Comparison of ENCODE assay signal across 10 cellular contexts in genomic region chr20:36941403-36941835, GRCh38. TPM values are rescaled to one million over a fixed set of nuclear protein-coding genes. Genes with fewer than 3 reads are reported as not detected.
DNase-seq lines count a peak whose midpoint lies in the region; ATAC-seq and TF ChIP-seq lines count a peak whose summit lies in the region.
"Had no signal": no experiment of that assay in that cellular context is flagged by ENCODE, and none has a peak within 500 bp of the region (broad histone marks: within the 10 kb centered on the region; RNA-seq: fewer than 3 reads in every experiment).

No MANE protein-coding gene starts in this region.

- peak overlapping the region in 1 of 2 donors; percentile 17 for H3K9ac ChIP-seq in mucosa of rectum (ENCODE audit: low read depth in 1 of 2, low read length in 2 of 2)

- H3K4me1 Mint-ChIP-seq in osteocyte (ENCODE audit: unreplicated experiment): peaks cover 9% of the 10 kb centered on the region

- no peaks in the 10 kb centered on the region for H3K27me3 ChIP-seq in heart left ventricle
- no peaks in the 10 kb centered on the region for H3K27me3 ChIP-seq in ascending aorta
- no peaks in the 10 kb centered on the region for H3K27me3 ChIP-seq in mucosa of rectum (ENCODE audit: control insufficient read depth in 2 of 2, insufficient read depth in 2 of 2, low read length in 2 of 2)
- H3K27me3 ChIP-seq: BLaER1 treated with 17β-estradiol and CSF1 and Interleukin-3, amounts not matched to agents 10 nM and 100 nM had no signal

- no peaks in the 10 kb centered on the region for H3K27me3 Mint-ChIP-seq in osteocyte (ENCODE audit: unreplicated experiment)

- intact Hi-C loops in heart left ventricle (cut with DNase I) (no loop called here), cardiac septum (cut with DNase I) (no loop called here), ascending aorta (cut with DNase I) (no loop called here)

- H3K27ac Mint-ChIP-seq in osteocyte (ENCODE audit: unreplicated experiment): no peak overlapping the region

- H3K4me3 ChIP-seq in heart left ventricle (no peak overlapping the region), ascending aorta (no peak overlapping the region), mucosa of rectum (ENCODE audit: low read length in 2 of 2) (no peak overlapping the region), urinary bladder (ENCODE audit: low read depth, low read length) (no peak overlapping the region)
- H3K4me3 ChIP-seq: BLaER1 treated with 17β-estradiol and CSF1 and Interleukin-3, amounts not matched to agents 10 nM and 100 nM had no signal

- H3K4me3 Mint-ChIP-seq in osteocyte (ENCODE audit: unreplicated experiment): no peak overlapping the region

- H3K9me3 ChIP-seq in heart left ventricle (no peaks in the 10 kb centered on the region), ascending aorta (no peaks in the 10 kb centered on the region), mucosa of rectum (ENCODE audit: control insufficient read depth in 2 of 2, low read length in 2 of 2) (no peaks in the 10 kb centered on the region)
- H3K9me3 ChIP-seq: BLaER1 treated with 17β-estradiol and CSF1 and Interleukin-3, amounts not matched to agents 10 nM and 100 nM had no signal

- TF ChIP-seq CTCF in heart left ventricle (IDR thresholded peaks at IDR 0.05) (no peak), ascending aorta (IDR thresholded peaks at IDR 0.05) (no peak), osteocyte (IDR thresholded peaks at IDR 0.05) (no peak)

- TF ChIP-seq POLR2A in heart left ventricle (IDR thresholded peaks at IDR 0.05): no peak

- peaks cover 7% of the 10 kb centered on the region for H3K36me3 Mint-ChIP-seq in osteocyte (ENCODE audit: unreplicated experiment)

- no peak for ATAC-seq in heart left ventricle
- ATAC-seq in HG03520 (IDR thresholded peaks at IDR 0.05; ENCODE audit: unreplicated experiment): no peak

- H3K36me3 ChIP-seq in heart left ventricle (peaks cover 0 to 99% (median 41%) of the 10 kb centered on the region in 9 donors), ascending aorta (peaks cover 3 to 52% of the 10 kb centered on the region in 2 donors), mucosa of rectum (ENCODE audit: control insufficient read depth in 2 of 2, insufficient read depth in 2 of 2, low read length in 2 of 2) (peaks cover 0 to 11% of the 10 kb centered on the region in 2 donors), urinary bladder (ENCODE audit: insufficient read depth) (peaks cover 2% of the 10 kb centered on the region)

- H3K9me3 Mint-ChIP-seq in osteocyte (ENCODE audit: unreplicated experiment): no peaks in the 10 kb centered on the region

- peak overlapping the region in 9 of 12 donors; percentile 1 to 76 (median 15) for H3K27ac ChIP-seq in heart left ventricle
- peak overlapping the region; percentile 67 to 77 for H3K27ac ChIP-seq in ascending aorta
- H3K27ac ChIP-seq in mucosa of rectum (ENCODE audit: low read depth in 2 of 2, low read length in 2 of 2): peak overlapping the region; percentile 10 to 46
- H3K27ac ChIP-seq in urinary bladder (ENCODE audit: low read depth): peak overlapping the region; percentile 59
- H3K27ac ChIP-seq: BLaER1 treated with 17β-estradiol and CSF1 and Interleukin-3, amounts not matched to agents 10 nM and 100 nM had no signal

- WGBS in heart left ventricle, 4 donors: 55 to 82% (median 68%) methylated on average over 1 of the region's 1 CpG
- WGBS in urinary bladder: 12% methylated on average over 1 of the region's 1 CpG

- H3K4me1 ChIP-seq in heart left ventricle: peaks cover 10 to 98% (median 35%) of the 10 kb centered on the region in 12 donors
- H3K4me1 ChIP-seq in ascending aorta: peaks cover 0 to 24% of the 10 kb centered on the region in 2 donors
- peaks cover 5 to 24% of the 10 kb centered on the region in 2 donors for H3K4me1 ChIP-seq in mucosa of rectum (ENCODE audit: control insufficient read depth in 2 of 2, insufficient read depth in 2 of 2, low read length in 2 of 2)
- peaks cover 3% of the 10 kb centered on the region for H3K4me1 ChIP-seq in urinary bladder (ENCODE audit: insufficient read depth)

- DNase-seq in heart left ventricle: peak in 1 of 5 donors; percentile 41
- DNase-seq in cardiac septum (ENCODE audit: low spot score): no peak
- no peak for DNase-seq in ascending aorta (ENCODE audit: low spot score in 2 of 2)
- DNase-seq in NCI-H1694 (lab: John Stamatoyannopoulos, UW): no peak
- no peak for DNase-seq in osteocyte (ENCODE audit: extremely low spot score, unreplicated experiment)
- DNase-seq: Kasumi-1 had no signal

RNA-seq across cellular contexts. Expression of gene SAMHD1, which starts 10.1 kb away (rescaled TPM):
- total RNA-seq in heart left ventricle (100 to 1,000 TPM in 1 of 9 donors, 10 to 100 TPM in 8; 13.9 to 164 (median 47.0) TPM), cardiac septum (20.7 TPM), ascending aorta (163 TPM), urinary bladder (145 TPM), osteocyte (16.2 and 19.5 TPM in 2 replicates)
- polyA plus RNA-seq in heart left ventricle (10 to 100 TPM; 25.3 to 39.3 TPM), urinary bladder (146 TPM)

Comparison
In these comparisons a context has a peak if more than half of its experiments do, and no peak if none do; other contexts are left out.
1. H3K27ac ChIP-seq: peak in every context shown above with its lines; median percentile 72 in ascending aorta; 59 in urinary bladder; 28 in mucosa of rectum; 15 in heart left ventricle.